In the genomic region with DNA sequence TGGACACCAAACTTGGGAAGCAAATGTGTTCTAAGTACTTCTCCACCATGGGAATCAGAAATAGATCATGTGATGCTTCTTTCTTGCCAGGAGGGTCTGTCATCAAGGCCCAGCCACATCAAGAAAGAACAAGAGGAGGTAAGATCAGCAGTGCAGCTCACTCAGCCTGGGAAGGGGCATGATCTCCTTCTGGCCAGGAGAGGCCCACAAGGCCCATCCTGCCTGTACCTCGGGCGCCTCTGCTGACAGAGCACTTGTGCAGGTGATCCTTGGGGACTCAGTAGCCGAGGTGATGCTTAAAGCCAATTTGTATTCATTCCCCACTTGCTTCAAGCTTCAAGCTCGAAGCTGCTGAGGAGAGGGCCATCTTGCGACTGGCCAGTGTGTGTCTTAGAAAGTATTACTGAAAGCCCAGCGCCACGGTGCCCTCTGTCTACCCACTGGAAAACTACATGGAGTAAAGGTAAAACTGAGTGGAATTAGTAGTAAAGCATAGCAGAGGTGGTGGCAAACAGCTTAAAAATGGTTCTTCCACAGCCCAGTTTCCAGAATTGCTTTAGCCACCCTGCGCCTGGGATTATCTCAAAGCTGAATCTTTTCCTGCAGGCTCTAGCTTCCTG, we compare ENCODE assay signal across 8 cellular contexts. TPM values are rescaled to one million over a fixed set of nuclear protein-coding genes. Genes with fewer than 3 reads are reported as not detected.
A peak's percentile ranks its signal among the peaks of the same experiment; 100 is the strongest.
DNase-seq lines count a peak whose midpoint lies in the region; ATAC-seq and TF ChIP-seq lines count a peak whose summit lies in the region.
"Had no signal": no experiment of that assay in that cellular context is flagged by ENCODE, and none has a peak within 500 bp of the region (broad histone marks: within the 10 kb centered on the region; RNA-seq: fewer than 3 reads in every experiment).

No MANE protein-coding gene starts in this region.

- H3K9me3 ChIP-seq in OCI-LY7 (ENCODE audit: low read length): no peaks in the 10 kb centered on the region
- H3K9me3 ChIP-seq in fibroblast of lung (ENCODE audit: control insufficient read depth, insufficient read depth, low read depth, low read length): no peaks in the 10 kb centered on the region

- intact Hi-C loops in OCI-LY7 (cut with micrococcal nuclease; ENCODE audit: unreplicated experiment): no loop called here

- H3K27ac ChIP-seq in OCI-LY7 (ENCODE audit: low read depth, low read length, poor library complexity, severe bottlenecking) (no peak overlapping the region), fibroblast of lung (ENCODE audit: insufficient read depth, low read length) (no peak overlapping the region)

- no peak overlapping the region for H2AFZ ChIP-seq in OCI-LY7 (ENCODE audit: low read length)
- H2AFZ ChIP-seq in fibroblast of lung (ENCODE audit: low read length): no peak overlapping the region

- POLR2A ChIA-PET in OCI-LY7 (lab: Charles Lee): no interaction called here

- H3K9ac ChIP-seq in fibroblast of lung (ENCODE audit: insufficient read depth, low read length): no peak overlapping the region

- no peaks in the 10 kb centered on the region for H3K9me2 ChIP-seq in OCI-LY7 (ENCODE audit: insufficient read depth, low read length)

- DNase-seq in GM13977 (ENCODE audit: low spot score): no peak
- DNase-seq in OCI-LY7 (ENCODE audit: low spot score): peak; percentile 4
- peak in 1 of 2 donors; percentile 23 for DNase-seq in fibroblast of lung (ENCODE audit: low read depth in 2 of 2)
- peak; percentile 53 for DNase-seq in putamen (ENCODE audit: low spot score)
- DNase-seq in SKM-1 (lab: John Stamatoyannopoulos, UW; ENCODE audit: unreplicated experiment): no peak
- DNase-seq: immature natural killer cell had no signal

- ATAC-seq in GM18498 (IDR thresholded peaks at IDR 0.05; ENCODE audit: unreplicated experiment) (no peak), HG02840 (IDR thresholded peaks at IDR 0.05; ENCODE audit: low FRiP score, unreplicated experiment) (no peak)

- H3K4me3 ChIP-seq in OCI-LY7 (ENCODE audit: low read depth, low read length, poor library complexity, severe bottlenecking) (no peak overlapping the region), fibroblast of lung (replicated peaks in 1 of 4; ENCODE audit: control extremely low read depth in 1 of 4, insufficient read depth in 1 of 4, low read depth in 3 of 4, low read length in 4 of 4) (no peak overlapping the region)

- TF ChIP-seq CTCF in GM13977 (IDR thresholded peaks at IDR 0.05; ENCODE audit: extremely low read depth, insufficient read depth, missing control alignments) (peak; percentile 7), OCI-LY7 (conservative IDR thresholded peaks at IDR 0.05; ENCODE audit: low read length) (peak; percentile 56), fibroblast of lung (conservative IDR thresholded peaks at IDR 0.05 in 1 of 2, IDR thresholded peaks at IDR 0.05 in 1 of 2; ENCODE audit: low read depth in 1 of 2, low read length in 2 of 2) (peak; percentile 33 to 54)

- H3K36me3 ChIP-seq in OCI-LY7 (ENCODE audit: insufficient read depth, low read length) (peaks cover 15% of the 10 kb centered on the region), fibroblast of lung (ENCODE audit: control insufficient read depth, insufficient read depth, low read length) (peaks cover 48% of the 10 kb centered on the region)

- no TSS peak for BruUV-seq in OCI-LY7 (replicated peaks; lab: Mats Ljungman, UMichigan)

- no peak overlapping the region for H3K4me2 ChIP-seq in OCI-LY7 (ENCODE audit: low read length)
- no peak overlapping the region for H3K4me2 ChIP-seq in fibroblast of lung (ENCODE audit: extremely low read depth, insufficient read depth, low read length)

- in situ Hi-C loops in GM13977 (cut with MboI; ENCODE audit: low pct_unique_long_range_greater_than_20kb, low sequenced_read_pairs, unreplicated experiment): no loop called here

- no peaks in the 10 kb centered on the region for H4K20me1 ChIP-seq in OCI-LY7 (ENCODE audit: insufficient read depth, low read length)
- no peaks in the 10 kb centered on the region for H4K20me1 ChIP-seq in fibroblast of lung (ENCODE audit: control insufficient read depth, extremely low read depth, insufficient read depth, low read length)

- H3K27me3 ChIP-seq in fibroblast of lung (ENCODE audit: control insufficient read depth, insufficient read depth, low read length): no peaks in the 10 kb centered on the region

- CTCF ChIA-PET in OCI-LY7 (lab: Charles Lee; ENCODE audit: unreplicated experiment): no interaction called here

- H3K4me1 ChIP-seq in OCI-LY7 (ENCODE audit: insufficient read depth, low read length, poor library complexity, severe bottlenecking) (no peaks in the 10 kb centered on the region), fibroblast of lung (ENCODE audit: control insufficient read depth, extremely low read depth, insufficient read depth, low read length) (peaks cover 10% of the 10 kb centered on the region)

- H3K79me2 ChIP-seq in OCI-LY7 (ENCODE audit: insufficient read depth, low read depth, low read length): no peaks in the 10 kb centered on the region
- H3K79me2 ChIP-seq in fibroblast of lung (ENCODE audit: control insufficient read depth, insufficient read depth, low read length): peaks cover 4% of the 10 kb centered on the region

RNA-seq across cellular contexts. Expression of gene RTRAF, which starts 26.2 kb away (rescaled TPM):
- total RNA-seq in OCI-LY7 (2014; rRNA removed; shearing (Covaris generic)): 194 and 244 TPM in 2 replicates
- total RNA-seq in OCI-LY7 (2022) (213 and 233 TPM in 2 replicates), fibroblast of lung (73.2 and 222 TPM in 2 replicates)
- 147 and 185 TPM in 2 replicates for polyA plus RNA-seq in fibroblast of lung
- 295 and 298 TPM in 2 replicates for polyA plus RNA-seq in fibroblast of lung (2012)
- 33.6 and 38.4 TPM in 2 replicates for polyA minus RNA-seq in fibroblast of lung (ENCODE audit: low replicate concordance)

RNA-seq across cellular contexts. Expression of gene NID2, which starts 53.3 kb away (rescaled TPM):
- total RNA-seq in OCI-LY7 (2014; rRNA removed; shearing (Covaris generic)): not detected in 2 replicates
- total RNA-seq in OCI-LY7 (2022): not detected in 2 replicates
- 93.7 and 181 TPM in 2 replicates for total RNA-seq in fibroblast of lung
- polyA plus RNA-seq in fibroblast of lung: 394 and 2,513 TPM in 2 replicates
- 225 and 1,654 TPM in 2 replicates for polyA plus RNA-seq in fibroblast of lung (2012)
- 553 and 3,045 TPM in 2 replicates for polyA minus RNA-seq in fibroblast of lung (ENCODE audit: low replicate concordance)

Comparison
In these comparisons a context has a peak if more than half of its experiments do, and no peak if none do; other contexts are left out.
1. DNase-seq: peak in OCI-LY7 (single experiment) and putamen (single experiment); none in GM13977 (single experiment) and SKM-1 (single experiment).
2. RNA of gene NID2, which starts 53.3 kb away (total RNA-seq): 93.7 to 181 TPM in fibroblast of lung; not detected in OCI-LY7; every median in the first group is over 10 times any median in the second.
3. Peak in every context shown above with its lines, with median percentiles within 50 percentile points of each other: CTCF ChIP-seq.